Comparison of ENCODE assay signal across 1 cellular context in genomic region chr16:31072540-31073072, GRCh38.
A peak's percentile ranks its signal among the peaks of the same experiment; 100 is the strongest.
TF ChIP-seq lines count a peak whose summit lies in the region.

No MANE protein-coding gene starts in this region.

TF ChIP-seq in HEK293, 187 proteins besides CTCF, POLR2A, EP300 and RAD21 (continued from another document and continues in another):
- no peak for TF ChIP-seq ZNF518A (tag by site-specific recombination; conservative IDR thresholded peaks at IDR 0.05; ENCODE audit: low read depth)
- no peak for TF ChIP-seq ELK4 (IDR thresholded peaks at IDR 0.05; ENCODE audit: borderline replicate concordance, low read depth, low read length)
- TF ChIP-seq ZNF544 (tag by site-specific recombination; IDR thresholded peaks at IDR 0.05) = no peak
- TF ChIP-seq ZNF785 (tag by site-specific recombination; IDR thresholded peaks at IDR 0.05) = no peak
- TF ChIP-seq OVOL3 (tag by site-specific recombination; IDR thresholded peaks at IDR 0.05) = no peak
- TF ChIP-seq ZSCAN5A (tag by site-specific recombination; IDR thresholded peaks at IDR 0.05) = no peak
- no peak for TF ChIP-seq PRDM2 (tag by site-specific recombination; IDR thresholded peaks at IDR 0.05; ENCODE audit: borderline replicate concordance)
- peak; percentile 8; the same call in 1 of the 2 replicates for TF ChIP-seq ZNF623 (tag by site-specific recombination; IDR thresholded peaks at IDR 0.05)
- no peak for TF ChIP-seq ZNF521 (tag by site-specific recombination; IDR thresholded peaks at IDR 0.05)
- no peak for TF ChIP-seq ZNF280D (tag by site-specific recombination; IDR thresholded peaks at IDR 0.05)
- TF ChIP-seq ZNF670 (tag by site-specific recombination; IDR thresholded peaks at IDR 0.05; ENCODE audit: low read depth) = no peak
- TF ChIP-seq ZNF335 (tag by site-specific recombination; conservative IDR thresholded peaks at IDR 0.05) = peak; percentile 45
- no peak for TF ChIP-seq ZNF37A (tag by site-specific recombination; IDR thresholded peaks at IDR 0.05)
- TF ChIP-seq ATF2 (tag by site-specific recombination; IDR thresholded peaks at IDR 0.05; ENCODE audit: low read depth) = peak; percentile 29; the same call in 1 of the 2 replicates
- 0 out of 2 replicates have a peak, but pooled peaks have one; percentile 51 for TF ChIP-seq ZNF501 (tag by site-specific recombination; IDR thresholded peaks at IDR 0.05)
- no peak for TF ChIP-seq ZBTB8A (tag by site-specific recombination; IDR thresholded peaks at IDR 0.05)
- TF ChIP-seq ZNF488 (tag by site-specific recombination; IDR thresholded peaks at IDR 0.05) = no peak
- TF ChIP-seq ZSCAN23 (tag by site-specific recombination; IDR thresholded peaks at IDR 0.05) = no peak
- TF ChIP-seq ZNF19 (tag by site-specific recombination; IDR thresholded peaks at IDR 0.05; ENCODE audit: low read depth) = no peak
- no peak for TF ChIP-seq KLF17 (tag by site-specific recombination; IDR thresholded peaks at IDR 0.05)
- TF ChIP-seq ZFP37 (tag by site-specific recombination; IDR thresholded peaks at IDR 0.05) = no peak
- TF ChIP-seq ZNF148 (tag by site-specific recombination; IDR thresholded peaks at IDR 0.05; ENCODE audit: borderline replicate concordance) = no peak
- TF ChIP-seq ZNF341 (tag by site-specific recombination; IDR thresholded peaks at IDR 0.05; ENCODE audit: low read depth) = no peak
- TF ChIP-seq ZNF354C (tag by site-specific recombination; IDR thresholded peaks at IDR 0.05; ENCODE audit: borderline replicate concordance, low read depth) = no peak
- TF ChIP-seq ZNF366 (tag by site-specific recombination; conservative IDR thresholded peaks at IDR 0.05) = no peak
- TF ChIP-seq ZNF184 (tag by site-specific recombination; IDR thresholded peaks at IDR 0.05) = no peak
